1 cellular context compared by ENCODE assay signal in genomic region chr3:27557411-27557810, GRCh38.
TF ChIP-seq lines count a peak whose summit lies in the region.

No MANE protein-coding gene starts in this region.

TF ChIP-seq in K562, 482 proteins besides CTCF, POLR2A, EP300 and RAD21 (continued from another document):
- TF ChIP-seq UBTF (IDR thresholded peaks at IDR 0.05; ENCODE audit: borderline replicate concordance in 1 of 2, low read depth in 2 of 2, low read length in 2 of 2) (no peak), ERF (CRISPR knock-in tag; IDR thresholded peaks at IDR 0.05) (no peak), KAT7 (CRISPR knock-in tag; IDR thresholded peaks at IDR 0.05; ENCODE audit: borderline replicate concordance) (no peak), GABPB1 (CRISPR knock-in tag; IDR thresholded peaks at IDR 0.05) (no peak)
